8 cellular contexts compared by ENCODE assay signal in the genomic region with DNA sequence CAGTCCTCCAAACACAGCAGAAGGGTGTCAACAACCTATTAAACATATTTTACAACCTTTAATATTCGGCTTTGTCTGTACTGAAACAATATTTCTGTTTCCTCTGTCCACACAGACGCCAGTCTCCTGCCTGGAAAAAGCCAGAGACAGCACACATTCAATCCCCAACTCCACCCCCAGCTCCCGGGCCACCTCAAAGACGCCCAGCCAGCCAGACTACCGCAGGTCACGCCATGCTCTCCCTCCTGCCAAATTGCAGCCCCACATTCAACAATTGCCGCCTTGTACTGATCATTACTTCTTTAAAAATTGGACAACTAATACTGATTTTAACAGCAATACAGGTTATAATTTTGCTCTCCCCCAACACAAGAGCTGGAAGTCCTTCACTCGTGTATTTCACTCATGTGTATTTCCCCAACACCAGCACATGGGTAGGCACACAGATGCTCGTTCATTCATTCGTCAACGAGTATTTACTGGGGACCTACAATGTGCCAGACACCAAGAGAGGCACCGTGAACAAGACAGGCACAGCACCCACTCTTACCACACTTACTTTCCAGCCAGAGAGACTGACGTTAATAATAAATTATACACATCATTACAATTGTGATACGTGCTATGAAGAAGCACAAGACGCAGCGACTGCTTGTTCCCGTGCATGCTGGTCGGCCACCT. TPM values are rescaled to one million over a fixed set of nuclear protein-coding genes. Genes with fewer than 3 reads are reported as not detected.
DNase-seq lines count a peak whose midpoint lies in the region; ATAC-seq, FAIRE-seq and TF ChIP-seq lines count a peak whose summit lies in the region.

No MANE protein-coding gene starts in this region.

- peaks cover 11% of the 10 kb centered on the region; the same call in 1 of the 2 replicates for H3K79me2 ChIP-seq in PC-9 (ENCODE audit: low read depth)

- H3K4me2 ChIP-seq in PC-9, result peak overlapping the region; percentile 80

- no peak for FAIRE-seq in pancreas (lab: Jason Lieb, UNC)

- H3F3A ChIP-seq in PC-9 (ENCODE audit: insufficient read depth, low read depth), result peaks cover 3% of the 10 kb centered on the region; the same call in 1 of the 2 replicates

- peak overlapping the region; percentile 85 for H2AFZ ChIP-seq in PC-9

- DNase-seq in G401 (ENCODE audit: low spot score), result peak; percentile 38
- DNase-seq in PC-9, result no peak
- DNase-seq in pancreas, result no peak
- no peak for DNase-seq in GDM1 (lab: John Stamatoyannopoulos, UW)
- DNase-seq in AG08395 (ENCODE audit: low spot score), result no peak
- no peak for DNase-seq in NCI-H1092 (lab: John Stamatoyannopoulos, UW)

- peaks cover 5% of the 10 kb centered on the region for H3K4me1 ChIP-seq in PC-9 (replicated peaks; ENCODE audit: insufficient read depth)
- H3K4me1 ChIP-seq in endocrine pancreas (ENCODE audit: control insufficient read depth, insufficient read depth, low read length), result no peaks in the 10 kb centered on the region
- H3K4me1 ChIP-seq in pancreas, result peaks cover 0 to 11% (median 0%) of the 10 kb centered on the region in 3 donors

- TF ChIP-seq CTCF in PC-9 (conservative IDR thresholded peaks at IDR 0.05) (no peak), pancreas (IDR thresholded peaks at IDR 0.05) (no peak)

- no TSS peak for BruUV-seq in PC-9 (replicated peaks; lab: Mats Ljungman, UMichigan)

- H3K27me3 ChIP-seq in PC-9 (ENCODE audit: insufficient read depth, low read depth), result no peaks in the 10 kb centered on the region
- no peaks in the 10 kb centered on the region for H3K27me3 ChIP-seq in endocrine pancreas (ENCODE audit: control insufficient read depth, insufficient read depth, low read length)
- H3K27me3 ChIP-seq in pancreas, result no peaks in the 10 kb centered on the region

- no peaks in the 10 kb centered on the region for H3K9me2 ChIP-seq in PC-9 (ENCODE audit: insufficient read depth)

- intact Hi-C loops in PC-9 (cut with micrococcal nuclease; ENCODE audit: unreplicated experiment) (loop anchor here (5.0 kb wide), 1 partner anchor 96 kb away; the partner anchor contains the start of gene SAAL1), pancreas (cut with DNase I) (no loop called here)

- POLR2A ChIA-PET in PC-9 (lab: Charles Lee; ENCODE audit: unreplicated experiment), result interaction anchor here (1.0 kb wide), 1 partner anchor 94 kb away, joined by 3 read pairs; no protein-coding TSS in a partner anchor

- H3K27ac ChIP-seq in PC-9 (no peak overlapping the region), pancreas (peak overlapping the region in 1 of 4 donors; percentile 87)

- 49 to 58% methylated on average over 18 of the region's 18 CpGs for WGBS in pancreas, 2 donors

- no peaks in the 10 kb centered on the region for H3K9me3 ChIP-seq in PC-9 (ENCODE audit: insufficient read depth, low read depth)
- no peaks in the 10 kb centered on the region for H3K9me3 ChIP-seq in endocrine pancreas (ENCODE audit: control insufficient read depth, low read length)
- H3K9me3 ChIP-seq in pancreas, result no peaks in the 10 kb centered on the region

- H4K20me1 ChIP-seq in PC-9 (ENCODE audit: insufficient read depth), result no peaks in the 10 kb centered on the region

- CTCF ChIA-PET in PC-9 (lab: Charles Lee), result no interaction called here

- peak overlapping the region; percentile 34 for H3K9ac ChIP-seq in endocrine pancreas (ENCODE audit: control insufficient read depth, insufficient read depth, low read length)

- 0 out of 2 replicates have a peak, but pooled peaks cover 1% of the 10 kb centered on the region for H3K36me3 ChIP-seq in PC-9 (ENCODE audit: low read depth)
- H3K36me3 ChIP-seq in endocrine pancreas (ENCODE audit: control insufficient read depth, insufficient read depth, low read length), result no peaks in the 10 kb centered on the region
- H3K36me3 ChIP-seq in pancreas, result no peaks in the 10 kb centered on the region

- ATAC-seq in pancreas, result no peak
- no peak for ATAC-seq in HG02759 (IDR thresholded peaks at IDR 0.05; ENCODE audit: unreplicated experiment)

- in situ Hi-C loops in G401 (cut with HindIII; ENCODE audit: low sequenced_read_pairs), result no loop called here

- H3K4me3 ChIP-seq in PC-9, result peak overlapping the region; percentile 69
- peak overlapping the region; percentile 47 for H3K4me3 ChIP-seq in endocrine pancreas (ENCODE audit: control insufficient read depth, insufficient read depth, low read length)
- H3K4me3 ChIP-seq in pancreas, result peak overlapping the region; percentile 54 to 92 (median 74)

RNA-seq across cellular contexts. Expression of gene SERGEF, which starts 1.1 kb away (rescaled TPM):
- total RNA-seq in G401 (2014; rRNA removed; shearing (Covaris generic)), result 28.2 and 111 TPM in 2 replicates
- total RNA-seq in PC-9 (2021) (28.7 and 34.1 TPM in 2 replicates), pancreas (10 to 100 TPM; 17.8 to 29.6 (median 24.0) TPM)
- 100 to 1,000 TPM in 1 of 2 donors, 10 to 100 TPM in 1; 51.9 to 101 TPM for polyA plus RNA-seq in pancreas

RNA-seq across cellular contexts. Expression of gene TPH1, which starts 34.3 kb away (rescaled TPM):
- 0.25 TPM in 1 of 2 replicates, not detected in the other for total RNA-seq in G401 (2014; rRNA removed; shearing (Covaris generic))
- total RNA-seq in PC-9 (2021) (0.10 TPM in 1 of 2 replicates, not detected in the other), pancreas (under 1 TPM; 0.03 to 0.35 (median 0.14) TPM)
- polyA plus RNA-seq in pancreas, result under 1 TPM; 0.23 to 0.47 TPM
